ENCODE assay signal across 13 cellular contexts in the genomic region with DNA sequence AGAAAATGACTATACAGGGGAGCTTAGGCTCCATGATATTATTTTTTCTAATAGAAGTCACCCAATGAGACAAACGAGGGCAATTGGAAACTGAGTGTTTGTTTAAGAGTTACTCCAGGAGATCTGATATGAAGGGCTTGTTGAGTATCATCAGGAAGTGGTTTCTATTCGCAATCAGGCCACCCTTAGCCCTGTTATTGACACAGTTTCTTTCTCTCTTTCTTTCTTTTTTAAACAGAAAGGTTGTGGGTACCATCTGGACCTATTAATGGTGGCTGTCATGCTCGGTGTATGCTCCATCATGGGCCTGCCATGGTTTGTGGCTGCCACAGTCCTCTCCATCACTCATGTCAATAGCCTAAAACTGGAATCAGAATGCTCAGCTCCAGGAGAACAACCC.
DNase-seq lines count a peak whose midpoint lies in the region; ATAC-seq lines count a peak whose summit lies in the region.
"Had no signal": no experiment of that assay in that cellular context is flagged by ENCODE, and none has a peak within 500 bp of the region (broad histone marks: within the 10 kb centered on the region; RNA-seq: fewer than 3 reads in every experiment).

No MANE protein-coding gene starts in this region.

- ATAC-seq in activated naive CD8-positive, alpha-beta T cell treated with anti-CD3 and anti-CD28 coated beads, Interleukin-2, amount 50 U/mL, for 24 hours: peak; percentile 30
- no peak for ATAC-seq in HG02623 (IDR thresholded peaks at IDR 0.05; ENCODE audit: unreplicated experiment)
- no peak for ATAC-seq in GM21825 (IDR thresholded peaks at IDR 0.05; ENCODE audit: unreplicated experiment)
- ATAC-seq: left cardiac atrium had no signal

- no peak for DNase-seq in activated naive CD4-positive, alpha-beta T cell treated with anti-CD3 and anti-CD28 coated beads, Interleukin-2, amount 10 ng/mL, durations not matched to agents 7 days and 5 days
- DNase-seq in activated naive CD4-positive, alpha-beta T cell treated with anti-CD3 and anti-CD28 coated beads for 36 hours: no peak
- DNase-seq in NCI-H2196 treated with DMSO at 0.1 percent for 48 hours (lab: John Stamatoyannopoulos, UW; ENCODE audit: unreplicated experiment) (peak; percentile 14), NCI-H2107 (lab: John Stamatoyannopoulos, UW) (no peak), NCI-H526 (lab: John Stamatoyannopoulos, UW) (no peak)
- no peak for DNase-seq in activated naive CD8-positive, alpha-beta T cell treated with anti-CD3 and anti-CD28 coated beads, Interleukin-2, amount 50 U/mL, for 24 hours
- DNase-seq: hypothalamus; Karpas-422; left cardiac atrium; NCI-H187; stimulated activated CD4-positive, alpha-beta T cell treated with anti-CD3 and anti-CD28 coated beads, Interleukin-2, amount 100 ng/mL, for 48 hours had no signal

- peak overlapping the region; percentile 91 for H3K27ac Mint-ChIP-seq in activated naive CD4-positive, alpha-beta T cell treated with anti-CD3 and anti-CD28 coated beads, Interleukin-2, amount 10 ng/mL, durations not matched to agents 7 days and 5 days
- H3K27ac Mint-ChIP-seq in activated naive CD4-positive, alpha-beta T cell treated with anti-CD3 and anti-CD28 coated beads for 36 hours: no peak overlapping the region
- no peak overlapping the region for H3K27ac Mint-ChIP-seq in activated naive CD8-positive, alpha-beta T cell treated with anti-CD3 and anti-CD28 coated beads, Interleukin-2, amount 50 U/mL, for 24 hours

- H3K27me3 Mint-ChIP-seq in activated naive CD4-positive, alpha-beta T cell treated with anti-CD3 and anti-CD28 coated beads, Interleukin-2, amount 10 ng/mL, durations not matched to agents 7 days and 5 days: no peaks in the 10 kb centered on the region
- H3K27me3 Mint-ChIP-seq in activated naive CD4-positive, alpha-beta T cell treated with anti-CD3 and anti-CD28 coated beads for 36 hours (ENCODE audit: low read depth): no peaks in the 10 kb centered on the region
- H3K27me3 Mint-ChIP-seq in activated naive CD8-positive, alpha-beta T cell treated with anti-CD3 and anti-CD28 coated beads, Interleukin-2, amount 50 U/mL, for 24 hours: no peaks in the 10 kb centered on the region

- intact Hi-C loops in activated naive CD4-positive, alpha-beta T cell treated with anti-CD3 and anti-CD28 coated beads for 36 hours (cut with micrococcal nuclease): loop anchor here (10.0 kb wide), 1 partner anchor 1472 kb away; no protein-coding TSS in a partner anchor

- peak overlapping the region; percentile 34 for H3K4me3 Mint-ChIP-seq in activated naive CD4-positive, alpha-beta T cell treated with anti-CD3 and anti-CD28 coated beads, Interleukin-2, amount 10 ng/mL, durations not matched to agents 7 days and 5 days
- no peak overlapping the region for H3K4me3 Mint-ChIP-seq in activated naive CD4-positive, alpha-beta T cell treated with anti-CD3 and anti-CD28 coated beads for 36 hours
- peak overlapping the region; percentile 22 for H3K4me3 Mint-ChIP-seq in activated naive CD8-positive, alpha-beta T cell treated with anti-CD3 and anti-CD28 coated beads, Interleukin-2, amount 50 U/mL, for 24 hours

- CTCF ChIA-PET in activated naive CD4-positive, alpha-beta T cell treated with anti-CD3 and anti-CD28 coated beads, Interleukin-2, amount 10 ng/mL, durations not matched to agents 7 days and 5 days (lab: Charles Lee): no interaction called here
- CTCF ChIA-PET in activated naive CD4-positive, alpha-beta T cell treated with anti-CD3 and anti-CD28 coated beads for 36 hours (lab: Charles Lee): no interaction called here

- peaks cover 9% of the 10 kb centered on the region for H3K9me3 Mint-ChIP-seq in activated naive CD4-positive, alpha-beta T cell treated with anti-CD3 and anti-CD28 coated beads, Interleukin-2, amount 10 ng/mL, durations not matched to agents 7 days and 5 days
- H3K9me3 Mint-ChIP-seq in activated naive CD4-positive, alpha-beta T cell treated with anti-CD3 and anti-CD28 coated beads for 36 hours: no peaks in the 10 kb centered on the region
- H3K9me3 Mint-ChIP-seq in activated naive CD8-positive, alpha-beta T cell treated with anti-CD3 and anti-CD28 coated beads, Interleukin-2, amount 50 U/mL, for 24 hours: no peaks in the 10 kb centered on the region

- H3K36me3 Mint-ChIP-seq in activated naive CD4-positive, alpha-beta T cell treated with anti-CD3 and anti-CD28 coated beads, Interleukin-2, amount 10 ng/mL, durations not matched to agents 7 days and 5 days: peaks cover 28% of the 10 kb centered on the region
- no peaks in the 10 kb centered on the region for H3K36me3 Mint-ChIP-seq in activated naive CD4-positive, alpha-beta T cell treated with anti-CD3 and anti-CD28 coated beads for 36 hours (ENCODE audit: low read depth)
- peaks cover 1% of the 10 kb centered on the region for H3K36me3 Mint-ChIP-seq in activated naive CD8-positive, alpha-beta T cell treated with anti-CD3 and anti-CD28 coated beads, Interleukin-2, amount 50 U/mL, for 24 hours (ENCODE audit: low read depth)

- H3K4me1 Mint-ChIP-seq in activated naive CD4-positive, alpha-beta T cell treated with anti-CD3 and anti-CD28 coated beads, Interleukin-2, amount 10 ng/mL, durations not matched to agents 7 days and 5 days: peaks cover 58% of the 10 kb centered on the region
- peaks cover 53% of the 10 kb centered on the region for H3K4me1 Mint-ChIP-seq in activated naive CD4-positive, alpha-beta T cell treated with anti-CD3 and anti-CD28 coated beads for 36 hours (ENCODE audit: low read depth)
- peaks cover 59% of the 10 kb centered on the region for H3K4me1 Mint-ChIP-seq in activated naive CD8-positive, alpha-beta T cell treated with anti-CD3 and anti-CD28 coated beads, Interleukin-2, amount 50 U/mL, for 24 hours
